In genomic region chr17:43644081-43644480, GRCh38 we compare ENCODE assay signal across 25 cellular contexts. TPM values are rescaled to one million over a fixed set of nuclear protein-coding genes. Genes with fewer than 3 reads are reported as not detected.
"Had no signal": no experiment of that assay in that cellular context is flagged by ENCODE, and none has a peak within 500 bp of the region (broad histone marks: within the 10 kb centered on the region; RNA-seq: fewer than 3 reads in every experiment).

No MANE protein-coding gene starts in this region.

- H3K36me3 ChIP-seq: left lung, sigmoid colon, transverse colon, uterus had no signal

- H3K4me1 Mint-ChIP-seq: immature natural killer cell; stimulated activated memory B cell treated with anti-CD40 and anti-IgM and Interleukin-4, amounts not matched to agents 10 μg/mL and 1 μg/mL and 100 μg/mL, for 72 hours had no signal

- ATAC-seq: activated T-cell treated with anti-CD3 and anti-CD28 coated beads, Interleukin-2, amount 50 U/mL, for 4 hours; body of pancreas; esophagus mucosa; left lung; naive thymus-derived CD8-positive, alpha-beta T cell; stimulated activated memory B cell treated with anti-CD40 and anti-IgM and Interleukin-4, amounts not matched to agents 10 μg/mL and 1 μg/mL and 100 μg/mL, for 72 hours had no signal

- H3K9me3 ChIP-seq: body of pancreas, left lung, sigmoid colon, transverse colon, uterus had no signal

- H3K4me3 Mint-ChIP-seq: activated T-cell treated with anti-CD3 and anti-CD28 coated beads, Interleukin-2, amount 50 U/mL, for 4 hours; mesothelial cell of epicardium; stimulated activated memory B cell treated with anti-CD40 and anti-IgM and Interleukin-4, amounts not matched to agents 10 μg/mL and 1 μg/mL and 100 μg/mL, for 72 hours had no signal

- H3K27ac ChIP-seq: body of pancreas, hepatocyte, left lung, sigmoid colon, transverse colon, uterus had no signal

- H3K27me3 ChIP-seq: uterus had no signal

- H3K27ac Mint-ChIP-seq: activated T-helper 2 cell treated with anti-CD3 and anti-CD28 coated beads, Interferon-gamma antibody, Interleukin-2, Interleukin-4, amounts not matched to agents 10 μg/mL and 5 μg/mL and 100 μg/mL, durations not matched to agents 14 hours and 24 hours and 36 hours; immature natural killer cell; mesothelial cell of epicardium; progenitor cell of endocrine pancreas; stimulated activated memory B cell treated with anti-CD40 and anti-IgM and Interleukin-4, amounts not matched to agents 10 μg/mL and 1 μg/mL and 100 μg/mL, for 72 hours had no signal

- H3K4me1 ChIP-seq: uterus had no signal

- H3K36me3 Mint-ChIP-seq: immature natural killer cell; mesothelial cell of epicardium; naive thymus-derived CD8-positive, alpha-beta T cell; stimulated activated memory B cell treated with anti-CD40 and anti-IgM and Interleukin-4, amounts not matched to agents 10 μg/mL and 1 μg/mL and 100 μg/mL, for 72 hours had no signal

- H3K4me3 ChIP-seq: body of pancreas, hepatocyte, left lung, sigmoid colon, smooth muscle cell, transverse colon, uterus had no signal

- H3K9me3 Mint-ChIP-seq: activated T-cell treated with anti-CD3 and anti-CD28 coated beads, Interleukin-2, amount 50 U/mL, for 4 hours; activated T-helper 2 cell treated with anti-CD3 and anti-CD28 coated beads, Interferon-gamma antibody, Interleukin-2, Interleukin-4, amounts not matched to agents 10 μg/mL and 5 μg/mL and 100 μg/mL, durations not matched to agents 14 hours and 24 hours and 36 hours; immature natural killer cell; mesothelial cell of epicardium; naive thymus-derived CD8-positive, alpha-beta T cell; stimulated activated memory B cell treated with anti-CD40 and anti-IgM and Interleukin-4, amounts not matched to agents 10 μg/mL and 1 μg/mL and 100 μg/mL, for 72 hours had no signal

- DNase-seq: activated CD4-positive, alpha-beta T cell treated with anti-CD3 and anti-CD28 coated beads, Interleukin-2, amount 50 U/mL, for 4 hours; activated CD8-positive, alpha-beta memory T cell treated with anti-CD3 and anti-CD28 coated beads, Interleukin-2, amount 50 U/mL, for 48 hours; activated naive CD4-positive, alpha-beta T cell; activated T-cell treated with anti-CD3 and anti-CD28 coated beads, Interleukin-2, amount 50 U/mL, for 4 hours; body of pancreas; effector CD4-positive, alpha-beta T cell; foreskin melanocyte; immature natural killer cell; kidney glomerular epithelial cell; naive thymus-derived CD8-positive, alpha-beta T cell; retina; sigmoid colon; stimulated activated CD4-positive, alpha-beta T cell treated with anti-CD3 and anti-CD28 coated beads, Interleukin-15, amount 100 ng/mL, for 24 hours; transverse colon; uterus had no signal

RNA-seq across cellular contexts. Expression of gene MEOX1, which starts 17.6 kb away (rescaled TPM):
- total RNA-seq: lung microvascular endothelial cell; naive thymus-derived CD8-positive, alpha-beta T cell; osteocyte had no signal
- polyA plus RNA-seq: immature natural killer cell had no signal
